9 cellular contexts compared by ENCODE assay signal in the genomic region with DNA sequence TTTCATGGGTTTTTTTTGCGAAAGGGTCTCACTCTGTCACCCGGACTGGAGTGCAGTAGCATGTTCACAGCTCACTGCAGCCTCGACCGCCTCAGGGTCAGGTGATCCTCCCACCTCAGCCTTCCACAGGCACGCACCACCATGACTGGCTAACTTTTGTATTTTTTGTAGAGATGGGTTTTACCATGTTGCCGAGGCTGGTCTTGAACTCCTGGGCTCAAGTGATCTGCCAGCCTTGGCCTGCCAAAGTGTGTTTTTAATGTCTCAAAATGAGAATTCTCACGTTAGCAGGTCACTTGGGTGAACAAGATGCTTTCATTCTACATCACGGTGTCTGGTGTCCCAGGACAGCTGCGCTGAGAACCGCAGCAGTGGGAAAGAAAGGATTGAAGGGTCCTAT. TPM values are rescaled to one million over a fixed set of nuclear protein-coding genes. Genes with fewer than 3 reads are reported as not detected.
DNase-seq lines count a peak whose midpoint lies in the region; ATAC-seq and TF ChIP-seq lines count a peak whose summit lies in the region.
"Had no signal": no experiment of that assay in that cellular context is flagged by ENCODE, and none has a peak within 500 bp of the region (broad histone marks: within the 10 kb centered on the region; RNA-seq: fewer than 3 reads in every experiment).

No MANE protein-coding gene starts in this region.

- H2AK5ac ChIP-seq in IMR-90 (ENCODE audit: low read depth, low read length) = no peak overlapping the region

- no peak for ATAC-seq in CD4-positive, CD25-positive, alpha-beta regulatory T cell (ENCODE audit: low read depth in 2 of 2)
- ATAC-seq in IMR-90 (ENCODE audit: low read depth) = no peak
- ATAC-seq in central memory CD8-positive, alpha-beta T cell (replicated peaks; ENCODE audit: extremely low read depth, poor library complexity, severe bottlenecking) = no peak

- no peak for DNase-seq in CD4-positive, CD25-positive, alpha-beta regulatory T cell
- DNase-seq in IMR-90 (no peak), prostate gland (ENCODE audit: low spot score) (no peak), cerebellum (ENCODE audit: low spot score) (no peak), NOMO-1 (lab: John Stamatoyannopoulos, UW; ENCODE audit: unreplicated experiment in 2 of 2) (no peak), retina (no peak)
- no peak for DNase-seq in central memory CD8-positive, alpha-beta T cell (ENCODE audit: low spot score in 2 of 2)
- no peak for DNase-seq in stimulated activated CD4-positive, alpha-beta T cell treated with anti-CD3 and anti-CD28 coated beads, Interleukin-15, amount 100 ng/mL, for 24 hours
- DNase-seq: GDM1 had no signal

- H3K14ac ChIP-seq in IMR-90 (replicated peaks; ENCODE audit: low read depth, low read length) = no peak overlapping the region

- no peak overlapping the region for H2AFZ ChIP-seq in IMR-90 (replicated peaks; ENCODE audit: low read length, poor library complexity)

- H3K18ac ChIP-seq in IMR-90 (ENCODE audit: low read depth, low read length) = no peak overlapping the region

- H2AK9ac ChIP-seq in IMR-90 (replicated peaks; ENCODE audit: low read depth, low read length, poor library complexity) = no peak overlapping the region

- peaks cover 16 to 72% (median 51%) of the 10 kb centered on the region in 4 donors for H3K4me1 Mint-ChIP-seq in CD4-positive, CD25-positive, alpha-beta regulatory T cell
- peaks cover 55% of the 10 kb centered on the region for H3K4me1 Mint-ChIP-seq in central memory CD8-positive, alpha-beta T cell

- POLR2A ChIA-PET in IMR-90 (lab: Charles Lee; ENCODE audit: unreplicated experiment) = no interaction called here

- peak overlapping the region in 2 of 3 donors; percentile 45 to 88 for H3K27ac Mint-ChIP-seq in CD4-positive, CD25-positive, alpha-beta regulatory T cell
- peak overlapping the region; percentile 82 for H3K27ac Mint-ChIP-seq in central memory CD8-positive, alpha-beta T cell (ENCODE audit: low read depth)

- no peak overlapping the region for H3K4ac ChIP-seq in IMR-90 (ENCODE audit: low read depth, low read length)

- peaks cover 22% of the 10 kb centered on the region for H3K36me3 Mint-ChIP-seq in CD4-positive, CD25-positive, alpha-beta regulatory T cell
- peaks cover 27% of the 10 kb centered on the region for H3K36me3 Mint-ChIP-seq in central memory CD8-positive, alpha-beta T cell (ENCODE audit: insufficient read depth)

- peak overlapping the region; percentile 87 to 99 (median 94) for H3K4me3 Mint-ChIP-seq in CD4-positive, CD25-positive, alpha-beta regulatory T cell
- H3K4me3 Mint-ChIP-seq in central memory CD8-positive, alpha-beta T cell = peak overlapping the region; percentile 96

- 100% methylated on average over 1 of the region's 10 CpGs; no CpG with 5 or more reads in 1 of the 2 experiments for WGBS in IMR-90 (ENCODE audit: extremely low coverage in 2 of 2, insufficient read length in 1 of 2), 2 experiments
- WGBS in prostate gland = 92% methylated on average over 10 of the region's 10 CpGs

- H2BK20ac ChIP-seq in IMR-90 (ENCODE audit: low read depth, low read length) = no peak overlapping the region

- CTCF ChIA-PET in IMR-90 (lab: Yijun Ruan, JAX) = interaction anchor here (0.6 kb wide), 1 partner anchor 208 kb away, joined by 3 read pairs; no protein-coding TSS in a partner anchor

- H3K56ac ChIP-seq in IMR-90 (ENCODE audit: extremely low read depth, insufficient read depth, low read length) = no peak overlapping the region

- intact Hi-C loops in IMR-90 (cut with micrococcal nuclease) = loop anchor here (2.0 to 5.0 kb wide), 2 partner anchors 56 to 818 kb away; no protein-coding TSS in a partner anchor
- intact Hi-C loops in prostate gland (cut with DNase I) = no loop called here

- H3K9me1 ChIP-seq in IMR-90 (ENCODE audit: insufficient read depth, low read length) = peaks cover 10% of the 10 kb centered on the region; the same call in 1 of the 2 replicates

- no peak overlapping the region for H3K23ac ChIP-seq in IMR-90 (ENCODE audit: low read depth, low read length)

- H3K4me1 ChIP-seq in CD4-positive, CD25-positive, alpha-beta regulatory T cell (ENCODE audit: control insufficient read depth, insufficient read depth, low read length, poor library complexity, severe bottlenecking) = peaks cover 32% of the 10 kb centered on the region
- H3K4me1 ChIP-seq in IMR-90 (ENCODE audit: control insufficient read depth, insufficient read depth, low read length) = peaks cover 19% of the 10 kb centered on the region
- H3K4me1 ChIP-seq in prostate gland (replicated peaks) = peaks cover 5% of the 10 kb centered on the region

- H3K4me2 ChIP-seq in IMR-90 (ENCODE audit: low read depth, low read length) = peak overlapping the region; percentile 41; the same call in 1 of the 2 replicates

- no peak overlapping the region for H4K91ac ChIP-seq in IMR-90 (ENCODE audit: insufficient read depth, low read depth, low read length)

- peak overlapping the region; percentile 73 for H3K4me3 ChIP-seq in CD4-positive, CD25-positive, alpha-beta regulatory T cell (ENCODE audit: low read depth, low read length)
- H3K4me3 ChIP-seq in IMR-90 (ENCODE audit: insufficient read depth, low read depth, low read length) (no peak overlapping the region), prostate gland (no peak overlapping the region)

- no peak for TF ChIP-seq POLR2A in IMR-90 (IDR thresholded peaks at IDR 0.05; ENCODE audit: low read depth, low read length)
- TF ChIP-seq POLR2A in prostate gland (IDR thresholded peaks at IDR 0.05) = no peak

- H4K20me1 ChIP-seq in IMR-90 (ENCODE audit: insufficient read depth, low read length) = peaks cover 49% of the 10 kb centered on the region

- no TSS peak for BruUV-seq in IMR-90 (replicated peaks; lab: Mats Ljungman, UMichigan)

- peaks cover 5% of the 10 kb centered on the region for H3K27me3 Mint-ChIP-seq in CD4-positive, CD25-positive, alpha-beta regulatory T cell
- H3K27me3 Mint-ChIP-seq in central memory CD8-positive, alpha-beta T cell = no peaks in the 10 kb centered on the region

- no peak overlapping the region for H2BK5ac ChIP-seq in IMR-90 (ENCODE audit: low read depth, low read length, poor library complexity, severe bottlenecking)

- H2BK120ac ChIP-seq in IMR-90 (ENCODE audit: low read depth, low read length) = no peak overlapping the region

- no peaks in the 10 kb centered on the region for H3K27me3 ChIP-seq in CD4-positive, CD25-positive, alpha-beta regulatory T cell (ENCODE audit: control insufficient read depth, insufficient read depth, low read length)
- H3K27me3 ChIP-seq in IMR-90 (ENCODE audit: control insufficient read depth, insufficient read depth, low read length) (no peaks in the 10 kb centered on the region), prostate gland (replicated peaks; ENCODE audit: insufficient read depth) (no peaks in the 10 kb centered on the region)

- TF ChIP-seq RAD21 in IMR-90 (IDR thresholded peaks at IDR 0.05; ENCODE audit: low read length) = no peak

- H3K36me3 ChIP-seq in CD4-positive, CD25-positive, alpha-beta regulatory T cell (ENCODE audit: control insufficient read depth, insufficient read depth, low read length) = peaks cover 2% of the 10 kb centered on the region
- H3K36me3 ChIP-seq in IMR-90 (ENCODE audit: control insufficient read depth, insufficient read depth, low read length) (no peaks in the 10 kb centered on the region), prostate gland (no peaks in the 10 kb centered on the region)

- dilution Hi-C loops in IMR-90 (cut with HindIII; ENCODE audit: low sequenced_read_pairs, unreplicated experiment) = no loop called here

- H3K79me1 ChIP-seq in IMR-90 (ENCODE audit: low read depth in 1 of 2, low read length in 2 of 2) = peaks cover 24 to 62% of the 10 kb centered on the region in 2 experiments

- H4K5ac ChIP-seq in IMR-90 (ENCODE audit: low read depth, low read length) = no peak overlapping the region; the same call in 1 of the 2 replicates

- H3K9ac ChIP-seq in IMR-90 (ENCODE audit: low read depth, low read length) = no peak overlapping the region; the same call in 1 of the 2 replicates

- TF ChIP-seq CTCF in IMR-90 (conservative IDR thresholded peaks at IDR 0.05; ENCODE audit: low read depth, low read length) (no peak), prostate gland (IDR thresholded peaks at IDR 0.05) (no peak)

- no peaks in the 10 kb centered on the region for H3K9me3 ChIP-seq in CD4-positive, CD25-positive, alpha-beta regulatory T cell (ENCODE audit: control insufficient read depth in 2 of 2, low read length in 2 of 2)
- H3K9me3 ChIP-seq in IMR-90 (ENCODE audit: control insufficient read depth, insufficient read depth, low read length) = no peaks in the 10 kb centered on the region
- H3K9me3 ChIP-seq in prostate gland = no peaks in the 10 kb centered on the region

- no peak overlapping the region for H2BK15ac ChIP-seq in IMR-90 (ENCODE audit: low read depth, low read length)

- peaks cover 0 to 3% (median 0%) of the 10 kb centered on the region in 7 donors for H3K9me3 Mint-ChIP-seq in CD4-positive, CD25-positive, alpha-beta regulatory T cell
- no peaks in the 10 kb centered on the region for H3K9me3 Mint-ChIP-seq in central memory CD8-positive, alpha-beta T cell

- in situ Hi-C loops in IMR-90 (cut with MboI; ENCODE audit: low sequenced_read_pairs) = no loop called here

- H4K8ac ChIP-seq in IMR-90 (ENCODE audit: low read depth in 2 of 2, low read length in 2 of 2) = no peak overlapping the region

- no peak overlapping the region for H3K27ac ChIP-seq in CD4-positive, CD25-positive, alpha-beta regulatory T cell (ENCODE audit: insufficient read depth, low read length, poor library complexity, severe bottlenecking)
- peak overlapping the region; percentile 1; the same call in 1 of the 2 replicates for H3K27ac ChIP-seq in IMR-90 (ENCODE audit: insufficient read depth, low read length)
- peak overlapping the region; percentile 81 to 90 for H3K27ac ChIP-seq in prostate gland

TF ChIP-seq in IMR-90, 13 proteins besides CTCF, POLR2A, EP300 and RAD21 (continues in another document):
- TF ChIP-seq SMC3 (IDR thresholded peaks at IDR 0.05; ENCODE audit: low read depth, low read length) (no peak), BHLHE40 (IDR thresholded peaks at IDR 0.05; ENCODE audit: low read depth, low read length) (no peak), NFE2L2 (IDR thresholded peaks at IDR 0.05; ENCODE audit: low read depth, low read length) (no peak)

RNA-seq across cellular contexts. Expression of a gene that starts 3.2 kb away (rescaled TPM):
- 35.5 TPM for total RNA-seq in CD4-positive, CD25-positive, alpha-beta regulatory T cell
- 10 to 100 TPM; 18.8 to 29.2 (median 26.4) TPM for polyA plus RNA-seq in CD4-positive, CD25-positive, alpha-beta regulatory T cell
- total RNA-seq in IMR-90 (2012; rRNA removed) (10.4 and 10.6 TPM in 2 replicates), prostate gland (10 to 100 TPM; 39.5 to 65.8 TPM), cerebellum (28.9 TPM)
- polyA plus RNA-seq in IMR-90 (2012; rRNA removed) = 16.9 and 20.7 TPM in 2 replicates
- polyA plus RNA-seq in IMR-90 (2012; cell fraction: cytosol; rRNA removed) = 10.1 and 14.2 TPM in 2 replicates
- polyA plus RNA-seq in IMR-90 (2012; cell fraction: nucleus; rRNA removed; ENCODE audit: low replicate concordance) = 54.4 and 120 TPM in 2 replicates

RNA-seq across cellular contexts. Expression of a gene that starts 11.7 kb away (rescaled TPM):
- total RNA-seq in CD4-positive, CD25-positive, alpha-beta regulatory T cell = 83.2 TPM
- polyA plus RNA-seq in CD4-positive, CD25-positive, alpha-beta regulatory T cell = 100 to 1,000 TPM; 123 to 158 (median 140) TPM
- total RNA-seq in IMR-90 (2012; rRNA removed) (23.5 and 25.3 TPM in 2 replicates), prostate gland (10 to 100 TPM; 41.9 to 51.8 TPM), cerebellum (36.3 TPM)
- 46.9 and 57.7 TPM in 2 replicates for polyA plus RNA-seq in IMR-90 (2012; rRNA removed)
- 30.4 and 40.6 TPM in 2 replicates for polyA plus RNA-seq in IMR-90 (2012; cell fraction: cytosol; rRNA removed)
- polyA plus RNA-seq in IMR-90 (2012; cell fraction: nucleus; rRNA removed; ENCODE audit: low replicate concordance) = 7.3 and 33.0 TPM in 2 replicates
